2 cellular contexts compared by ENCODE assay signal in the genomic region with DNA sequence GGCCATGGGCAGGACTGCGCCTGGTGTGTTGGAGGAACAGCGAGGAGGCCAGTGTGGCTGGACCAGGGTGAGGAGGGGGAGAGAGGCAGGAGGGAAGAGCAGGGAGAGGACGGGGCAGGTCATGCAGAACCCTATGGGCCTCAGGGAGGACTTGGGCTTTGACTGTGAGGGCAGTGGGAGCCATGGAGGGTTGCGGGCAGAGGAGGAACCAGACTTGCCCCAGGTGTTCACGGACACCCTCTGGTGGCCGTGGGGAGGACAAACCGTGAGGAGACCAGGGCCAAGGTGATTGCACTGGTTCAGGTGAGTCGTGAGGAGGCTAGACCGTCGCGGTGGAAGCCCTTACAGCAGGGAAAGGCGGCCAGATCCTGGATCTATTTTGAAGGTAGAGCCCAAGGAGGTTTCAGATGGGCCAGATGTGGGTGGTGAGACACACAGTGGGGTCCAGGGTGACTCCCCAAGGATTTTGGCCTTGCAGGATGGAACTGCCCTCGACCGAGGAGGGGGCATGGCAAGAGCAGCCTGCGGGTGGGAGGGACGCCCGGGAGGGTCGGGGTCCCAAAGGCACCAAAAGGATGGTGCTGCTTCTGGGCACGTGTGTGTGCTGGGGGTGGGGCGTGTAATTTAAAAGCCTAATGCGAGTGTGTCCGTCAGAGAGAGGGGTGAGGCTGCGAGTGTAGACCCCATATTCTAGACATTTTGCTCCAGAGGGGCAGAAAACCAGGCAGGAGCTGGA.
TF ChIP-seq lines count a peak whose summit lies in the region.

No MANE protein-coding gene starts in this region.

TF ChIP-seq in HEK293, 187 proteins besides CTCF, POLR2A, EP300 and RAD21:
- TF ChIP-seq ZNF211 (tag by site-specific recombination; IDR thresholded peaks at IDR 0.05; ENCODE audit: low read depth): no peak
- TF ChIP-seq ZNF610 (tag by site-specific recombination; IDR thresholded peaks at IDR 0.05; ENCODE audit: borderline replicate concordance): no peak
- TF ChIP-seq ZNF16 (tag by site-specific recombination; IDR thresholded peaks at IDR 0.05; ENCODE audit: low read depth): peak; percentile 97
- TF ChIP-seq KLF8 (tag by site-specific recombination; IDR thresholded peaks at IDR 0.05): peak; percentile 37; the same call in 1 of the 2 replicates
- peak; percentile 62 for TF ChIP-seq ZNF341 (tag by site-specific recombination; IDR thresholded peaks at IDR 0.05; ENCODE audit: low read depth)
- TF ChIP-seq, protein P1, sequence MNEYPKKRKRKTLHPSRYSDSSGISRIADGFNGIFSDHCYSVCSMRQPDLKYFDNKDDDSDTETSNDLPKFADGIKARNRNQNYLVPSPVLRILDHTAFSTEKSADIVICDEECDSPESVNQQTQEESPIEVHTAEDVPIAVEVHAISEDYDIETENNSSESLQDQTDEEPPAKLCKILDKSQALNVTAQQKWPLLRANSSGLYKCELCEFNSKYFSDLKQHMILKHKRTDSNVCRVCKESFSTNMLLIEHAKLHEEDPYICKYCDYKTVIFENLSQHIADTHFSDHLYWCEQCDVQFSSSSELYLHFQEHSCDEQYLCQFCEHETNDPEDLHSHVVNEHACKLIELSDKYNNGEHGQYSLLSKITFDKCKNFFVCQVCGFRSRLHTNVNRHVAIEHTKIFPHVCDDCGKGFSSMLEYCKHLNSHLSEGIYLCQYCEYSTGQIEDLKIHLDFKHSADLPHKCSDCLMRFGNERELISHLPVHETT (tag by site-specific recombination; IDR thresholded peaks at IDR 0.05): no peak
- TF ChIP-seq, protein P2, sequence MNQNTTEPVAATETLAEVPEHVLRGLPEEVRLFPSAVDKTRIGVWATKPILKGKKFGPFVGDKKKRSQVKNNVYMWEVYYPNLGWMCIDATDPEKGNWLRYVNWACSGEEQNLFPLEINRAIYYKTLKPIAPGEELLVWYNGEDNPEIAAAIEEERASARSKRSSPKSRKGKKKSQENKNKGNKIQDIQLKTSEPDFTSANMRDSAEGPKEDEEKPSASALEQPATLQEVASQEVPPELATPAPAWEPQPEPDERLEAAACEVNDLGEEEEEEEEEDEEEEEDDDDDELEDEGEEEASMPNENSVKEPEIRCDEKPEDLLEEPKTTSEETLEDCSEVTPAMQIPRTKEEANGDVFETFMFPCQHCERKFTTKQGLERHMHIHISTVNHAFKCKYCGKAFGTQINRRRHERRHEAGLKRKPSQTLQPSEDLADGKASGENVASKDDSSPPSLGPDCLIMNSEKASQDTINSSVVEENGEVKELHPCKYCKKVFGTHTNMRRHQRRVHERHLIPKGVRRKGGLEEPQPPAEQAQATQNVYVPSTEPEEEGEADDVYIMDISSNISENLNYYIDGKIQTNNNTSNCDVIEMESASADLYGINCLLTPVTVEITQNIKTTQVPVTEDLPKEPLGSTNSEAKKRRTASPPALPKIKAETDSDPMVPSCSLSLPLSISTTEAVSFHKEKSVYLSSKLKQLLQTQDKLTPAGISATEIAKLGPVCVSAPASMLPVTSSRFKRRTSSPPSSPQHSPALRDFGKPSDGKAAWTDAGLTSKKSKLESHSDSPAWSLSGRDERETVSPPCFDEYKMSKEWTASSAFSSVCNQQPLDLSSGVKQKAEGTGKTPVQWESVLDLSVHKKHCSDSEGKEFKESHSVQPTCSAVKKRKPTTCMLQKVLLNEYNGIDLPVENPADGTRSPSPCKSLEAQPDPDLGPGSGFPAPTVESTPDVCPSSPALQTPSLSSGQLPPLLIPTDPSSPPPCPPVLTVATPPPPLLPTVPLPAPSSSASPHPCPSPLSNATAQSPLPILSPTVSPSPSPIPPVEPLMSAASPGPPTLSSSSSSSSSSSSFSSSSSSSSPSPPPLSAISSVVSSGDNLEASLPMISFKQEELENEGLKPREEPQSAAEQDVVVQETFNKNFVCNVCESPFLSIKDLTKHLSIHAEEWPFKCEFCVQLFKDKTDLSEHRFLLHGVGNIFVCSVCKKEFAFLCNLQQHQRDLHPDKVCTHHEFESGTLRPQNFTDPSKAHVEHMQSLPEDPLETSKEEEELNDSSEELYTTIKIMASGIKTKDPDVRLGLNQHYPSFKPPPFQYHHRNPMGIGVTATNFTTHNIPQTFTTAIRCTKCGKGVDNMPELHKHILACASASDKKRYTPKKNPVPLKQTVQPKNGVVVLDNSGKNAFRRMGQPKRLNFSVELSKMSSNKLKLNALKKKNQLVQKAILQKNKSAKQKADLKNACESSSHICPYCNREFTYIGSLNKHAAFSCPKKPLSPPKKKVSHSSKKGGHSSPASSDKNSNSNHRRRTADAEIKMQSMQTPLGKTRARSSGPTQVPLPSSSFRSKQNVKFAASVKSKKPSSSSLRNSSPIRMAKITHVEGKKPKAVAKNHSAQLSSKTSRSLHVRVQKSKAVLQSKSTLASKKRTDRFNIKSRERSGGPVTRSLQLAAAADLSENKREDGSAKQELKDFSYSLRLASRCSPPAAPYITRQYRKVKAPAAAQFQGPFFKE (tag by site-specific recombination; IDR thresholded peaks at IDR 0.05; ENCODE audit: borderline replicate concordance): no peak

TF ChIP-seq in K562, 482 proteins besides CTCF, POLR2A, EP300 and RAD21:
- TF ChIP-seq ZFP36 (IDR thresholded peaks at IDR 0.05; ENCODE audit: low read depth, low read length, partially characterized antibody) (peak; percentile 92), RBM22 (IDR thresholded peaks at IDR 0.05; ENCODE audit: low read depth, low read length, poor library complexity, severe bottlenecking) (peak; percentile 7), KDM1A (IDR thresholded peaks at IDR 0.05) (peak in 1 of 2 experiments; percentile 87; a peak in 2 of 4 replicates), ZNF197 (CRISPR knock-in tag; IDR thresholded peaks at IDR 0.05; ENCODE audit: low read depth) (no peak), SUPT5H (IDR thresholded peaks at IDR 0.05) (peak; percentile 24; the same call in 1 of the 2 replicates), SMARCA5 (IDR thresholded peaks at IDR 0.05) (peak; percentile 68; the same call in 1 of the 2 replicates), BCOR (IDR thresholded peaks at IDR 0.05) (peak; percentile 91), HDGF (IDR thresholded peaks at IDR 0.05) (peak; percentile 68; the same call in 1 of the 2 replicates), CBX1 (IDR thresholded peaks at IDR 0.05; ENCODE audit: low read depth) (peak; percentile 20; the same call in 1 of the 2 replicates), HDAC1 (IDR thresholded peaks at IDR 0.05) (0 out of 4 replicates have a peak, but pooled peaks of 1 of the 2 experiments have one; percentile 13), ZSCAN29 (IDR thresholded peaks at IDR 0.05) (no peak), NCOR1 (IDR thresholded peaks at IDR 0.05) (no peak), ZNF436 (CRISPR knock-in tag; IDR thresholded peaks at IDR 0.05) (no peak), RCOR1 (IDR thresholded peaks at IDR 0.05; ENCODE audit: borderline replicate concordance in 1 of 2, low read depth in 2 of 2, low read length in 2 of 2) (peak in 1 of 2 experiments; percentile 76; a peak in 2 of 4 replicates), PTBP1 (IDR thresholded peaks at IDR 0.05; ENCODE audit: low read depth, low read length) (peak; percentile 80; the same call in 1 of the 2 replicates), HDAC6 (IDR thresholded peaks at IDR 0.05; ENCODE audit: low read depth, low read length) (no peak), STAT6 (CRISPR knock-in tag; IDR thresholded peaks at IDR 0.05) (no peak)
- TF ChIP-seq, protein P3, sequence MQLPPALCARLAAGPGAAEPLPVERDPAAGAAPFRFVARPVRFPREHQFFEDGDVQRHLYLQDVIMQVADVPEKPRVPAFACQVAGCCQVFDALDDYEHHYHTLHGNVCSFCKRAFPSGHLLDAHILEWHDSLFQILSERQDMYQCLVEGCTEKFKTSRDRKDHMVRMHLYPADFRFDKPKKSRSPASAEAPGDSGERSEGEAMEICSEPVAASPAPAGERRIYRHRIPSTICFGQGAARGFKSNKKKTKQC (CRISPR knock-in tag; IDR thresholded peaks at IDR 0.05): no peak
- TF ChIP-seq, protein P4, sequence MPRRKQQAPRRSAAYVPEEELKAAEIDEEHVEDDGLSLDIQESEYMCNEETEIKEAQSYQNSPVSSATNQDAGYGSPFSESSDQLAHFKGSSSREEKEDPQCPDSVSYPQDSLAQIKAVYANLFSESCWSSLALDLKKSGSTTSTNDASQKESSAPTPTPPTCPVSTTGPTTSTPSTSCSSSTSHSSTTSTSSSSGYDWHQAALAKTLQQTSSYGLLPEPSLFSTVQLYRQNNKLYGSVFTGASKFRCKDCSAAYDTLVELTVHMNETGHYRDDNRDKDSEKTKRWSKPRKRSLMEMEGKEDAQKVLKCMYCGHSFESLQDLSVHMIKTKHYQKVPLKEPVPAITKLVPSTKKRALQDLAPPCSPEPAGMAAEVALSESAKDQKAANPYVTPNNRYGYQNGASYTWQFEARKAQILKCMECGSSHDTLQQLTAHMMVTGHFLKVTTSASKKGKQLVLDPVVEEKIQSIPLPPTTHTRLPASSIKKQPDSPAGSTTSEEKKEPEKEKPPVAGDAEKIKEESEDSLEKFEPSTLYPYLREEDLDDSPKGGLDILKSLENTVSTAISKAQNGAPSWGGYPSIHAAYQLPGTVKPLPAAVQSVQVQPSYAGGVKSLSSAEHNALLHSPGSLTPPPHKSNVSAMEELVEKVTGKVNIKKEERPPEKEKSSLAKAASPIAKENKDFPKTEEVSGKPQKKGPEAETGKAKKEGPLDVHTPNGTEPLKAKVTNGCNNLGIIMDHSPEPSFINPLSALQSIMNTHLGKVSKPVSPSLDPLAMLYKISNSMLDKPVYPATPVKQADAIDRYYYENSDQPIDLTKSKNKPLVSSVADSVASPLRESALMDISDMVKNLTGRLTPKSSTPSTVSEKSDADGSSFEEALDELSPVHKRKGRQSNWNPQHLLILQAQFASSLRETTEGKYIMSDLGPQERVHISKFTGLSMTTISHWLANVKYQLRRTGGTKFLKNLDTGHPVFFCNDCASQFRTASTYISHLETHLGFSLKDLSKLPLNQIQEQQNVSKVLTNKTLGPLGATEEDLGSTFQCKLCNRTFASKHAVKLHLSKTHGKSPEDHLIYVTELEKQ (CRISPR knock-in tag; IDR thresholded peaks at IDR 0.05): no peak
